ENCODE assay signal across 8 cellular contexts in the genomic region with DNA sequence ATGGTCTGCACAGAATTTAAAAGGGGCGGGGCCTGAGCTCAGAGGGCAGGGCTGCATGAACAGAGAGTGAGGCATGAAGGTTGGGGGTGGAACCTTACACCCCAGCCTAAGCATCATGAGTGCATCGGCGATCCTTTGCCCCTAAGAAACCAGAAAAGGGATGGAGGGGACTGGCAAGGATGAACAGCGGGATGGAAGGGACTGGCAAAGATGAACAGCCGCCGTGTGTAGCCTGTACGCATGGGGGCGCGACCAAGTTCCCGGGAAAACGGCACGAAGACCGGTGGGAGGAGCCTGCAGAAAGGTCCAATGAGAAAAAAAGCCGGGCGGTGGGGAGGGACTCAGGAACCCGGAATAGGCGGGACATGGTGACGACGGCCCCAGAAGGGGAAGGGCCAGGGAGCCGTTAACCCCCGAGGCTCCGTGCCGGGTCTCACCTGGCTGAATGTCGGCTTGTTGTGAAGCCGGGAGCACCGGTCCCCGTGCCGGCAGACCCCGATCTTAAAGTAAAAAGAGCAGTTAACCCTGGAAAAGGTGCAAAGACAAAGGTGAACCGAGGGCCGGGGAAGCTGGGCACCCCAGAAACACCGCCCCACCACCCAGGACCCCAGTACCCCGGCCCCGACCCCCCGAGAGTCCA. TPM values are rescaled to one million over a fixed set of nuclear protein-coding genes. Genes with fewer than 3 reads are reported as not detected.
DNase-seq lines count a peak whose midpoint lies in the region; ATAC-seq and TF ChIP-seq lines count a peak whose summit lies in the region.

No MANE protein-coding gene starts in this region.

- POLR2A ChIA-PET in BJ (lab: Charles Lee), result no interaction called here

- H3K27me3 ChIP-seq in BJ (ENCODE audit: control insufficient read depth, insufficient read depth, low read length), result no peaks in the 10 kb centered on the region

- peak overlapping the region; percentile 99 for H3K27ac ChIP-seq in epithelial cell of prostate

- ATAC-seq in GM19463 (IDR thresholded peaks at IDR 0.05; ENCODE audit: unreplicated experiment), result peak; percentile 23

- DNase-seq in BJ (ENCODE audit: low read depth) (peak; percentile 66), OCI-M2 (lab: John Stamatoyannopoulos, UW; ENCODE audit: unreplicated experiment) (peak; percentile 98), activated T-cell treated with anti-CD3 and anti-CD28 coated beads for 48 hours (ENCODE audit: low read depth) (peak; percentile 87), epithelial cell of prostate (ENCODE audit: low read depth, low spot score) (peak; percentile 77), mucosa of gallbladder (ENCODE audit: low spot score) (peak; percentile 96)
- peak; percentile 94 for DNase-seq in Jurkat, Clone E6-1 (ENCODE audit: low read depth, low spot score)
- DNase-seq in stimulated activated CD8-positive, alpha-beta memory T cell treated with anti-CD3 and anti-CD28 coated beads, Interleukin-4, amount 100 ng/mL, for 24 hours (ENCODE audit: low read depth), result peak; percentile 83

- CTCF ChIA-PET in BJ (lab: Yijun Ruan, JAX), result interaction anchor here (0.9 to 1.7 kb wide), 4 partner anchors 16 to 187 kb away, joined by 3 to 4 read pairs (median 4); no protein-coding TSS in a partner anchor

- peak overlapping the region; percentile 89 for H3K4me3 ChIP-seq in BJ (ENCODE audit: low read depth, low read length)
- H3K4me3 ChIP-seq in Jurkat, Clone E6-1 (ENCODE audit: low read length), result peak overlapping the region; percentile 86

- peaks cover 7% of the 10 kb centered on the region for H3K36me3 ChIP-seq in BJ (ENCODE audit: control insufficient read depth, insufficient read depth, low read length)

- peak; percentile 60 for TF ChIP-seq CTCF in BJ (IDR thresholded peaks at IDR 0.05; ENCODE audit: insufficient read depth, low read depth, low read length)

RNA-seq across cellular contexts. Expression of a gene that starts 0.4 kb away (rescaled TPM):
- polyA plus RNA-seq in BJ (2011; rRNA removed), result 18.3 and 20.3 TPM in 2 replicates
- polyA minus RNA-seq in BJ (2011; rRNA and poly(A)+ RNA removed), result 6.8 and 12.8 TPM in 2 replicates
- polyA plus RNA-seq in Jurkat, Clone E6-1 (2012; ENCODE audit: insufficient read depth, insufficient read length), result 48.2 TPM
- total RNA-seq in mucosa of gallbladder, result 23.9 TPM

RNA-seq across cellular contexts. Expression of a gene that starts 0.6 kb away (rescaled TPM):
- polyA plus RNA-seq in BJ (2011; rRNA removed), result 65.4 and 76.2 TPM in 2 replicates
- 19.0 and 28.4 TPM in 2 replicates for polyA minus RNA-seq in BJ (2011; rRNA and poly(A)+ RNA removed)
- 76.0 TPM for polyA plus RNA-seq in Jurkat, Clone E6-1 (2012; ENCODE audit: insufficient read depth, insufficient read length)
- 67.9 TPM for total RNA-seq in mucosa of gallbladder

RNA-seq across cellular contexts. Expression of a gene that starts 2.6 kb away (rescaled TPM):
- 1.1 and 1.9 TPM in 2 replicates for polyA plus RNA-seq in BJ (2011; rRNA removed)
- 0.15 and 2.1 TPM in 2 replicates for polyA minus RNA-seq in BJ (2011; rRNA and poly(A)+ RNA removed)
- polyA plus RNA-seq in Jurkat, Clone E6-1 (2012; ENCODE audit: insufficient read depth, insufficient read length), result 9.3 TPM
- 14.8 TPM for total RNA-seq in mucosa of gallbladder

RNA-seq across cellular contexts. Expression of a gene that starts 3.6 kb away (rescaled TPM):
- polyA plus RNA-seq in BJ (2011; rRNA removed), result 8.9 and 15.0 TPM in 2 replicates
- polyA minus RNA-seq in BJ (2011; rRNA and poly(A)+ RNA removed), result 19.5 and 22.4 TPM in 2 replicates
- 23.6 TPM for polyA plus RNA-seq in Jurkat, Clone E6-1 (2012; ENCODE audit: insufficient read depth, insufficient read length)
- total RNA-seq in mucosa of gallbladder, result 10.1 TPM

RNA-seq across cellular contexts. Expression of a gene that starts 12.0 kb away (rescaled TPM):
- 21.0 and 27.2 TPM in 2 replicates for polyA plus RNA-seq in BJ (2011; rRNA removed)
- 28.7 and 58.4 TPM in 2 replicates for polyA minus RNA-seq in BJ (2011; rRNA and poly(A)+ RNA removed)
- not detected for polyA plus RNA-seq in Jurkat, Clone E6-1 (2012; ENCODE audit: insufficient read depth, insufficient read length)
- total RNA-seq in mucosa of gallbladder, result 654 TPM

Comparison
In these comparisons a context has a peak if more than half of its experiments do, and no peak if none do; other contexts are left out.
1. Peak in every context shown above with its lines: DNase-seq, ATAC-seq, H3K4me3 ChIP-seq and H3K27ac ChIP-seq.